Comparison of ENCODE assay signal across 22 cellular contexts in genomic region chr6:139394027-139394649, GRCh38. TPM values are rescaled to one million over a fixed set of nuclear protein-coding genes. Genes with fewer than 3 reads are reported as not detected.
DNase-seq lines count a peak whose midpoint lies in the region; ATAC-seq, FAIRE-seq and TF ChIP-seq lines count a peak whose summit lies in the region.
"Had no signal": no experiment of that assay in that cellular context is flagged by ENCODE, and none has a peak within 500 bp of the region (broad histone marks: within the 10 kb centered on the region; RNA-seq: fewer than 3 reads in every experiment).

No MANE protein-coding gene starts in this region.

- H3K9me3 Mint-ChIP-seq in astrocyte (ENCODE audit: unreplicated experiment), result no peaks in the 10 kb centered on the region

- intact Hi-C loops in prostate gland (cut with DNase I), result no loop called here

- WGBS in mesenchymal stem cell, result 70% methylated on average over 1 of the region's 1 CpG
- 38 to 57% (median 44%) methylated on average over 1 of the region's 1 CpG for WGBS in small intestine, 3 donors
- 73% methylated on average over 1 of the region's 1 CpG for WGBS in prostate gland
- 69% methylated on average over 1 of the region's 1 CpG for WGBS in suprapubic skin

- H3K4me2 ChIP-seq in astrocyte (ENCODE audit: low read length), result no peak overlapping the region
- no peak overlapping the region for H3K4me2 ChIP-seq in mesenchymal stem cell (ENCODE audit: low read length, poor library complexity, severe bottlenecking)
- H3K4me2 ChIP-seq: A549, PC-9 had no signal

- H3K27me3 Mint-ChIP-seq in astrocyte (ENCODE audit: low read depth, unreplicated experiment), result no peaks in the 10 kb centered on the region
- H3K27me3 Mint-ChIP-seq: B cell had no signal

- H3K4me1 ChIP-seq in astrocyte (ENCODE audit: insufficient read depth, low read length) (peaks cover 3% of the 10 kb centered on the region), mesenchymal stem cell (ENCODE audit: control insufficient read depth, insufficient read depth, low read depth, low read length) (peaks cover 3% of the 10 kb centered on the region), small intestine (ENCODE audit: control insufficient read depth in 2 of 2, insufficient read depth in 1 of 2, low read depth in 1 of 2, low read length in 1 of 2) (peaks cover 0 to 2% of the 10 kb centered on the region in 2 donors), prostate gland (replicated peaks) (no peaks in the 10 kb centered on the region), suprapubic skin (peaks cover 4% of the 10 kb centered on the region)
- H3K4me1 ChIP-seq: A549 had no signal

- H3K27me3 ChIP-seq in astrocyte (ENCODE audit: insufficient read depth, low read length) (no peaks in the 10 kb centered on the region), mesenchymal stem cell (ENCODE audit: control insufficient read depth in 1 of 2, insufficient read depth in 1 of 2, low read length in 2 of 2) (no peaks in the 10 kb centered on the region), small intestine (ENCODE audit: control insufficient read depth in 2 of 2, insufficient read depth in 2 of 2, low read length in 2 of 2) (no peaks in the 10 kb centered on the region), prostate gland (replicated peaks; ENCODE audit: insufficient read depth) (no peaks in the 10 kb centered on the region), suprapubic skin (no peaks in the 10 kb centered on the region)

- H3K9ac ChIP-seq in astrocyte (ENCODE audit: low read length) (no peak overlapping the region), mesenchymal stem cell (ENCODE audit: low read length) (no peak overlapping the region)

- H3K79me2 ChIP-seq in astrocyte (ENCODE audit: insufficient read depth, low read length), result no peaks in the 10 kb centered on the region

- in situ Hi-C loops in Caki2 (cut with HindIII; ENCODE audit: low pct_unique_long_range_greater_than_20kb, low sequenced_read_pairs), result no loop called here

- ATAC-seq in GM21367 (IDR thresholded peaks at IDR 0.05; ENCODE audit: unreplicated experiment), result no peak
- ATAC-seq: A549 had no signal

- FAIRE-seq in astrocyte (lab: Jason Lieb, UNC), result no peak
- no peak for FAIRE-seq in small intestine (lab: Jason Lieb, UNC)
- FAIRE-seq: A549 had no signal

- no peak overlapping the region for H2AFZ ChIP-seq in astrocyte (ENCODE audit: low read depth, low read length)
- H2AFZ ChIP-seq in mesenchymal stem cell (ENCODE audit: low read depth, low read length), result no peak overlapping the region
- H2AFZ ChIP-seq: PC-9 had no signal

- no peak overlapping the region for H3K14ac ChIP-seq in mesenchymal stem cell (ENCODE audit: low read length in 2 of 2)

- no peak for TF ChIP-seq CTCF in astrocyte (IDR thresholded peaks at IDR 0.05; ENCODE audit: insufficient read depth, low read depth, low read length)
- TF ChIP-seq CTCF in prostate gland (IDR thresholded peaks at IDR 0.05), result no peak
- no peak for TF ChIP-seq CTCF in suprapubic skin (IDR thresholded peaks at IDR 0.05)

- peak overlapping the region; percentile 1 for H3K27ac Mint-ChIP-seq in astrocyte (ENCODE audit: unreplicated experiment)
- H3K27ac Mint-ChIP-seq: B cell, CD14-positive monocyte had no signal

- TF ChIP-seq POLR2A in prostate gland (IDR thresholded peaks at IDR 0.05) (no peak), suprapubic skin (IDR thresholded peaks at IDR 0.05) (no peak)

- H3K36me3 ChIP-seq in astrocyte (ENCODE audit: insufficient read depth, low read length) (no peaks in the 10 kb centered on the region), mesenchymal stem cell (ENCODE audit: control insufficient read depth in 1 of 2, insufficient read depth in 2 of 2, low read depth in 1 of 2, low read length in 2 of 2) (no peaks in the 10 kb centered on the region), small intestine (ENCODE audit: control insufficient read depth in 2 of 2, insufficient read depth in 2 of 2, low read length in 2 of 2) (no peaks in the 10 kb centered on the region), prostate gland (no peaks in the 10 kb centered on the region), suprapubic skin (no peaks in the 10 kb centered on the region)

- no peak overlapping the region for H3K27ac ChIP-seq in astrocyte (ENCODE audit: low read depth, low read length)
- no peak overlapping the region for H3K27ac ChIP-seq in mesenchymal stem cell (ENCODE audit: low read length, poor library complexity, severe bottlenecking)
- no peak overlapping the region for H3K27ac ChIP-seq in small intestine (ENCODE audit: low read depth in 1 of 2, low read length in 1 of 2)
- no peak overlapping the region for H3K27ac ChIP-seq in prostate gland
- no peak overlapping the region for H3K27ac ChIP-seq in suprapubic skin
- H3K27ac ChIP-seq: A549, PC-9 had no signal

- no peaks in the 10 kb centered on the region for H3K79me1 ChIP-seq in mesenchymal stem cell (replicated peaks; ENCODE audit: low read length, poor library complexity, severe bottlenecking)

- H3K18ac ChIP-seq in mesenchymal stem cell (ENCODE audit: low read depth in 1 of 2, low read length in 2 of 2), result peak overlapping the region; percentile 12 to 43

- no peaks in the 10 kb centered on the region for H3K36me3 Mint-ChIP-seq in astrocyte (ENCODE audit: low read depth, unreplicated experiment)

- H3K9me3 ChIP-seq in astrocyte (ENCODE audit: insufficient read depth, low read depth, low read length) (no peaks in the 10 kb centered on the region), mesenchymal stem cell (ENCODE audit: control insufficient read depth, low read length) (no peaks in the 10 kb centered on the region), small intestine (ENCODE audit: control insufficient read depth, low read depth) (no peaks in the 10 kb centered on the region), prostate gland (no peaks in the 10 kb centered on the region), suprapubic skin (no peaks in the 10 kb centered on the region)
- H3K9me3 ChIP-seq: A549 had no signal

- H2BK12ac ChIP-seq in mesenchymal stem cell (ENCODE audit: low read length in 2 of 2), result peak overlapping the region in 1 of 2 experiments; percentile 78

- peaks cover 17% of the 10 kb centered on the region for H3K4me1 Mint-ChIP-seq in astrocyte (ENCODE audit: low read depth, unreplicated experiment)

- no peak overlapping the region for H3K23ac ChIP-seq in mesenchymal stem cell (ENCODE audit: low read length in 2 of 2)

- H4K8ac ChIP-seq in mesenchymal stem cell (ENCODE audit: low read length), result peak overlapping the region; percentile 28

- no peak overlapping the region for H2BK15ac ChIP-seq in mesenchymal stem cell (ENCODE audit: low read depth, poor library complexity, severe bottlenecking)

- DNase-seq in Caki2 (ENCODE audit: low read depth) (peak; percentile 26), astrocyte (ENCODE audit: low read depth) (no peak), mesenchymal stem cell (no peak), small intestine (peak; percentile 43), prostate gland (ENCODE audit: low spot score) (no peak), suprapubic skin (ENCODE audit: low spot score in 2 of 2) (no peak)
- DNase-seq: EL, GF-D8, MM.1S, NCI-H1092 treated with DMSO at 0.1 percent for 48 hours, NCI-H146, NCI-H2029 treated with DMSO at 0.1 percent for 48 hours, NCI-H226, NCI-H510A treated with DMSO at 0.1 percent for 48 hours, NCI-H748 treated with DMSO at 0.1 percent for 48 hours, PC-9, RPMI8226, SHP77 had no signal

- H4K91ac ChIP-seq in mesenchymal stem cell (ENCODE audit: low read length), result no peak overlapping the region

- H2AK5ac ChIP-seq in mesenchymal stem cell (ENCODE audit: low read length, severe bottlenecking), result no peak overlapping the region

- no peaks in the 10 kb centered on the region for H4K20me1 ChIP-seq in astrocyte (ENCODE audit: insufficient read depth, low read length)

- H3K4me3 ChIP-seq in astrocyte (ENCODE audit: insufficient read depth, low read depth, low read length) (no peak overlapping the region), mesenchymal stem cell (ENCODE audit: insufficient read depth in 1 of 2, low read depth in 1 of 2, low read length in 2 of 2) (no peak overlapping the region), small intestine (ENCODE audit: low read depth in 1 of 2, low read length in 2 of 2) (no peak overlapping the region), prostate gland (no peak overlapping the region), suprapubic skin (no peak overlapping the region)
- H3K4me3 ChIP-seq: A549, PC-9 had no signal

- H3K4ac ChIP-seq in mesenchymal stem cell (ENCODE audit: low read depth in 1 of 2, low read length in 2 of 2), result no peak overlapping the region

- no peak for TF ChIP-seq EP300 in suprapubic skin (IDR thresholded peaks at IDR 0.05)

- H2BK5ac ChIP-seq in mesenchymal stem cell (ENCODE audit: low read depth, low read length, poor library complexity, severe bottlenecking), result no peak overlapping the region

- no peak overlapping the region for H3K4me3 Mint-ChIP-seq in astrocyte (ENCODE audit: unreplicated experiment)
- H3K4me3 Mint-ChIP-seq: B cell, CD14-positive monocyte had no signal

- no peak overlapping the region for H2BK120ac ChIP-seq in mesenchymal stem cell (ENCODE audit: low read depth, low read length)

RNA-seq across cellular contexts. Expression of gene CITED2, which starts 19.7 kb away (rescaled TPM):
- 132 and 165 TPM in 2 replicates for total RNA-seq in Caki2 (2014; rRNA removed; shearing (Covaris generic); ENCODE audit: low replicate concordance)
- 348 and 449 TPM in 2 replicates for total RNA-seq in astrocyte
- 334 TPM for polyA plus RNA-seq in mesenchymal stem cell (2013, experiment 1 of 2)
- polyA plus RNA-seq in mesenchymal stem cell (2013, experiment 2 of 2), result 337 TPM
- polyA plus RNA-seq in small intestine, result 10 to 100 TPM; 21.1 to 39.5 (median 23.5) TPM
- 100 to 1,000 TPM; 117 to 149 TPM for total RNA-seq in prostate gland
- 100 to 1,000 TPM; 167 to 239 (median 206) TPM for total RNA-seq in suprapubic skin

Comparison
In these comparisons a context has a peak if more than half of its experiments do, and no peak if none do; other contexts are left out.
1. DNase-seq: peak in Caki2 (single experiment) and small intestine (single experiment); none in astrocyte (single experiment), mesenchymal stem cell (single experiment), prostate gland (single experiment) and suprapubic skin (0 of 2).